In genomic region chr2:164735309-164735919, GRCh38 we compare ENCODE assay signal across 15 cellular contexts.
DNase-seq lines count a peak whose midpoint lies in the region; ATAC-seq and TF ChIP-seq lines count a peak whose summit lies in the region.
"Had no signal": no experiment of that assay in that cellular context is flagged by ENCODE, and none has a peak within 500 bp of the region (broad histone marks: within the 10 kb centered on the region; RNA-seq: fewer than 3 reads in every experiment).

No MANE protein-coding gene starts in this region.

- ATAC-seq in upper lobe of left lung (ENCODE audit: low FRiP score in 2 of 2) (no peak), GM21825 (IDR thresholded peaks at IDR 0.05; ENCODE audit: unreplicated experiment) (no peak), GM18520 (IDR thresholded peaks at IDR 0.05; ENCODE audit: unreplicated experiment) (no peak)
- ATAC-seq: K562 had no signal

- H2BK5ac ChIP-seq in mesenchymal stem cell (ENCODE audit: low read depth, low read length, poor library complexity, severe bottlenecking): no peak overlapping the region

- TF ChIP-seq POLR2A in upper lobe of left lung (IDR thresholded peaks at IDR 0.05): no peak

- no peak overlapping the region for H3K18ac ChIP-seq in mesenchymal stem cell (ENCODE audit: low read depth in 1 of 2, low read length in 2 of 2)

- no peak overlapping the region for H2BK12ac ChIP-seq in mesenchymal stem cell (ENCODE audit: low read length in 2 of 2)

- H3K79me1 ChIP-seq in mesenchymal stem cell (replicated peaks; ENCODE audit: low read length, poor library complexity, severe bottlenecking): peaks cover 2% of the 10 kb centered on the region

- DNase-seq in HT1080 (ENCODE audit: low read depth) (peak; percentile 42), NCI-H748 treated with DMSO at 0.1 percent for 48 hours (lab: John Stamatoyannopoulos, UW) (peak; percentile 78), choroid plexus epithelial cell (ENCODE audit: low read depth) (peak; percentile 52), mesenchymal stem cell (peak; percentile 11), upper lobe of left lung (no peak), DMS53 (lab: John Stamatoyannopoulos, UW) (no peak)
- DNase-seq: activated naive CD8-positive, alpha-beta T cell treated with anti-CD3 and anti-CD28 coated beads for 36 hours; activated T-cell treated with anti-CD3 and anti-CD28 coated beads, Interleukin-2, amount 50 U/mL, for 48 hours; BE2C; caudate nucleus; stimulated activated CD4-positive, alpha-beta T cell treated with anti-CD3 and anti-CD28 coated beads, Interleukin-12 subunit alpha, Interleukin-12 subunit beta, amount 100 ng/mL, for 4 hours had no signal

- H4K91ac ChIP-seq in mesenchymal stem cell (ENCODE audit: low read length): no peak overlapping the region

- H3K4ac ChIP-seq in mesenchymal stem cell (ENCODE audit: low read depth in 1 of 2, low read length in 2 of 2): no peak overlapping the region

- H3K23ac ChIP-seq in mesenchymal stem cell (ENCODE audit: low read length in 2 of 2): no peak overlapping the region

- no peak overlapping the region for H2AFZ ChIP-seq in mesenchymal stem cell (ENCODE audit: low read depth, low read length)

- H3K4me3 ChIP-seq in choroid plexus epithelial cell (ENCODE audit: low read depth, low read length): no peak overlapping the region
- no peak overlapping the region for H3K4me3 ChIP-seq in mesenchymal stem cell (ENCODE audit: insufficient read depth in 1 of 2, low read depth in 1 of 2, low read length in 2 of 2)
- no peak overlapping the region for H3K4me3 ChIP-seq in upper lobe of left lung
- H3K4me3 ChIP-seq: K562, SJCRH30 had no signal

- H3K9me3 ChIP-seq in mesenchymal stem cell (ENCODE audit: control insufficient read depth, low read length) (no peaks in the 10 kb centered on the region), upper lobe of left lung (no peaks in the 10 kb centered on the region)
- H3K9me3 ChIP-seq: BE2C, SJCRH30 had no signal

- no peak overlapping the region for H4K8ac ChIP-seq in mesenchymal stem cell (ENCODE audit: low read length)

- H3K9ac ChIP-seq in mesenchymal stem cell (ENCODE audit: low read length): no peak overlapping the region

- TF ChIP-seq CTCF in choroid plexus epithelial cell (conservative IDR thresholded peaks at IDR 0.05; ENCODE audit: low read depth, low read length): no peak
- TF ChIP-seq CTCF in upper lobe of left lung (IDR thresholded peaks at IDR 0.05): no peak

- no peak overlapping the region for H2AK5ac ChIP-seq in mesenchymal stem cell (ENCODE audit: low read length, severe bottlenecking)

- no peak overlapping the region for H3K14ac ChIP-seq in mesenchymal stem cell (ENCODE audit: low read length in 2 of 2)

- H2BK15ac ChIP-seq in mesenchymal stem cell (ENCODE audit: low read depth, poor library complexity, severe bottlenecking): no peak overlapping the region

- H3K4me1 ChIP-seq in mesenchymal stem cell (ENCODE audit: control insufficient read depth, insufficient read depth, low read depth, low read length): peaks cover 7% of the 10 kb centered on the region
- peaks cover 8 to 24% (median 13%) of the 10 kb centered on the region in 4 donors for H3K4me1 ChIP-seq in upper lobe of left lung
- H3K4me1 ChIP-seq: BE2C had no signal

- no peaks in the 10 kb centered on the region for H3K27me3 ChIP-seq in mesenchymal stem cell (ENCODE audit: control insufficient read depth in 1 of 2, insufficient read depth in 1 of 2, low read length in 2 of 2)
- H3K27me3 ChIP-seq in upper lobe of left lung: no peaks in the 10 kb centered on the region
- H3K27me3 ChIP-seq: BE2C, SJCRH30 had no signal

- WGBS in mesenchymal stem cell: 88% methylated on average over 3 of the region's 4 CpGs
- 54 to 65% methylated on average over 4 of the region's 4 CpGs for WGBS in upper lobe of left lung, 2 donors

- no peak overlapping the region for H3K4me2 ChIP-seq in mesenchymal stem cell (ENCODE audit: low read length, poor library complexity, severe bottlenecking)

- H3K27ac ChIP-seq in mesenchymal stem cell (ENCODE audit: low read length, poor library complexity, severe bottlenecking) (peak overlapping the region; percentile 92), upper lobe of left lung (no peak overlapping the region)
- H3K27ac ChIP-seq: SJCRH30 had no signal

- no peak for TF ChIP-seq EP300 in upper lobe of left lung (IDR thresholded peaks at IDR 0.05)

- H3K36me3 ChIP-seq in mesenchymal stem cell (ENCODE audit: control insufficient read depth in 1 of 2, insufficient read depth in 2 of 2, low read depth in 1 of 2, low read length in 2 of 2): peaks cover 0 to 3% of the 10 kb centered on the region in 2 experiments
- no peaks in the 10 kb centered on the region for H3K36me3 ChIP-seq in upper lobe of left lung
- H3K36me3 ChIP-seq: BE2C, SJCRH30 had no signal

- no peak overlapping the region for H2BK120ac ChIP-seq in mesenchymal stem cell (ENCODE audit: low read depth, low read length)

Comparison
In these comparisons a context has a peak if more than half of its experiments do, and no peak if none do; other contexts are left out.
1. DNase-seq: peak in HT1080 (single experiment), NCI-H748 treated with DMSO at 0.1 percent for 48 hours (single experiment), choroid plexus epithelial cell (single experiment) and mesenchymal stem cell (single experiment); none in upper lobe of left lung (0 of 2) and DMS53 (single experiment).